ENCODE assay signal across 2 cellular contexts in the genomic region with DNA sequence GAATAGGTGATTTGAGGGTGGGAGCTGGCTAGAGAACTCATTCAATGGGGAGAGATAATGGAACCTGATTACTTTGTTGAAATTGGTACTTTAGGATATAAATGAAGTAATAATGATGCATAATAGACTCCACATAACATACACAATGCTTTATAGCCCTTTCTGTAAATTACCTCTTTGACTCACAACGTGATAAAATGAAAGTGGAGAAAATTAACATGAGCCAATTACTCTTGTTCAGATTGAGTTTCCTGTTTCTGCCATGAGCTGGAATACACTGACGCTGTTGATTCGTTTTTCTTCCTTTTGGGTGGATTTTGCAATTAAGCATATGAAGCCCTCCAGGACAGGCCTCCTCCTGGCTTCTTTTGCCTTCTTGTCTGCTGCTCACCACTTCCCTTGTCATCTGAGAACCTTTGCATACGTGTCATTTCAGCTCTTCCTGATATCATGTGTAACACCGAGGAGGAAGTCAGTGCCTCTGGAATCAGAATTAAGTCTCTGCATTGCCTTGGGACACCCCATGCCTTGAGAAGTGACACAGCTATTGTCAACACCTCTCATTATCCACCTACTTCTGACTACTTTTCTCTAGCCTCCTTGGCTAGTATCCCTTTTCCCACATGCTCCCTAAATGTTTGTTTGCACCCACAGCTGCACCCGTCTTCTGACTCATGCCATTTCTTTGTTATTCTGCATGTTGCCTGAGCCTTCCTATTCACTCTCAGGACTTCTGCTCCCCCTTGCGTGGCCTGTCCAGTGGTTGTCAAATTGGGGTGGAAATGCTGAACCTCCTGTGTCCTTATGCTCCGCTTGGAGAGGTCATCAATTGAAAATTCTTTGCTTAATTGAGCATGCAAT.
TF ChIP-seq lines count a peak whose summit lies in the region.

No MANE protein-coding gene starts in this region.

TF ChIP-seq in IMR-90, 13 proteins besides CTCF, POLR2A, EP300 and RAD21:
- TF ChIP-seq RFX5 (IDR thresholded peaks at IDR 0.05; ENCODE audit: low read depth, low read length) = no peak
- no peak for TF ChIP-seq FOS (IDR thresholded peaks at IDR 0.05; ENCODE audit: low read depth, low read length)
- no peak for TF ChIP-seq MAZ (IDR thresholded peaks at IDR 0.05; ENCODE audit: borderline replicate concordance, low read depth, low read length)
- TF ChIP-seq, protein P1, sequence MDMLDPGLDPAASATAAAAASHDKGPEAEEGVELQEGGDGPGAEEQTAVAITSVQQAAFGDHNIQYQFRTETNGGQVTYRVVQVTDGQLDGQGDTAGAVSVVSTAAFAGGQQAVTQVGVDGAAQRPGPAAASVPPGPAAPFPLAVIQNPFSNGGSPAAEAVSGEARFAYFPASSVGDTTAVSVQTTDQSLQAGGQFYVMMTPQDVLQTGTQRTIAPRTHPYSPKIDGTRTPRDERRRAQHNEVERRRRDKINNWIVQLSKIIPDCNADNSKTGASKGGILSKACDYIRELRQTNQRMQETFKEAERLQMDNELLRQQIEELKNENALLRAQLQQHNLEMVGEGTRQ (IDR thresholded peaks at IDR 0.05; ENCODE audit: low read depth, low read length) = no peak
- TF ChIP-seq RCOR1 (IDR thresholded peaks at IDR 0.05; ENCODE audit: insufficient replicate concordance, low read length) = no peak
- TF ChIP-seq MXI1 (IDR thresholded peaks at IDR 0.05; ENCODE audit: borderline replicate concordance, low read depth, low read length) = no peak
- no peak for TF ChIP-seq BHLHE40 (IDR thresholded peaks at IDR 0.05; ENCODE audit: low read depth, low read length)
- TF ChIP-seq, protein P2, sequence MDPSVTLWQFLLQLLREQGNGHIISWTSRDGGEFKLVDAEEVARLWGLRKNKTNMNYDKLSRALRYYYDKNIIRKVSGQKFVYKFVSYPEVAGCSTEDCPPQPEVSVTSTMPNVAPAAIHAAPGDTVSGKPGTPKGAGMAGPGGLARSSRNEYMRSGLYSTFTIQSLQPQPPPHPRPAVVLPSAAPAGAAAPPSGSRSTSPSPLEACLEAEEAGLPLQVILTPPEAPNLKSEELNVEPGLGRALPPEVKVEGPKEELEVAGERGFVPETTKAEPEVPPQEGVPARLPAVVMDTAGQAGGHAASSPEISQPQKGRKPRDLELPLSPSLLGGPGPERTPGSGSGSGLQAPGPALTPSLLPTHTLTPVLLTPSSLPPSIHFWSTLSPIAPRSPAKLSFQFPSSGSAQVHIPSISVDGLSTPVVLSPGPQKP (IDR thresholded peaks at IDR 0.05; ENCODE audit: borderline replicate concordance, low read depth, low read length) = no peak
- TF ChIP-seq NFE2L2 (IDR thresholded peaks at IDR 0.05; ENCODE audit: low read depth, low read length) = no peak
- TF ChIP-seq MAFK (IDR thresholded peaks at IDR 0.05; ENCODE audit: low read depth, low read length) = no peak
- TF ChIP-seq CEBPB (IDR thresholded peaks at IDR 0.05; ENCODE audit: low read depth, low read length) = no peak
- TF ChIP-seq CHD1 (IDR thresholded peaks at IDR 0.05; ENCODE audit: low read depth, low read length) = no peak
- no peak for TF ChIP-seq SMC3 (IDR thresholded peaks at IDR 0.05; ENCODE audit: low read depth, low read length)

TF ChIP-seq in HEK293T, 16 proteins besides CTCF, POLR2A, EP300 and RAD21:
- TF ChIP-seq FOXM1 (IDR thresholded peaks at IDR 0.05; ENCODE audit: borderline replicate concordance) = no peak
- no peak for TF ChIP-seq ARNT (IDR thresholded peaks at IDR 0.05)
- no peak for TF ChIP-seq TARDBP (IDR thresholded peaks at IDR 0.05)
